8 cellular contexts compared by ENCODE assay signal in the genomic region with DNA sequence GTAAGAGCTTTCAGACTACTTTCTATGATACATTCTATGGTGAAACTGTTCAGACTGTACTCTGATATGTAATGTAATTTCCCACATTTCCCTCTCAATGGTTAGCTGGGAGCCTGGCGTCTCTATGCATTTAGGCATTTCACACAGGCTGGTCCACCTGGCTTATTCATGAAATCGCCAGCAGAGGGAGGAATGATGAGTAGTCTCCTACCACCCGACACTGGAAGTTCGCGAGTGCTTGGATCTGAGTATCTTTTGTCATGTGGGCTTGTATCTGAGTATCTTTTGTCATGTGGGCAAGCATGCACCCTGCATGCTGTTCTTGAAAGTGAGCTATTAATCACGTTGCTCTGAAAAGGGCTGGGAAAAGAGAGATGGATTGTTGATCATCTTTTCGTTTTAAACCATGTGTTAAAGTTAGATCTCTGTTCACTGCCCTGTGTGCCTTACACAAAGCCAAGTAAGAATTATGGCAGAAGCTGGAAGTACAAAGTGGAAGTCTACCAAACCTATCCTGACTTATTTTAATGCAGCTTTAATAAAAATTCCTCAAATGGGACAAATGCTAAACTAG.
A peak's percentile ranks its signal among the peaks of the same experiment; 100 is the strongest.
DNase-seq lines count a peak whose midpoint lies in the region; ATAC-seq and TF ChIP-seq lines count a peak whose summit lies in the region.

No MANE protein-coding gene starts in this region.

- TF ChIP-seq CTCF in cardiac muscle cell (IDR thresholded peaks at IDR 0.05; ENCODE audit: low read depth, low read length): peak; percentile 52

- intact Hi-C loops in Right ventricle myocardium inferior (cut with DNase I): loop anchor here (10.0 kb wide), 2 partner anchors 128 to 192 kb away; no protein-coding TSS in a partner anchor

- no peaks in the 10 kb centered on the region for H3K9me3 ChIP-seq in cardiac muscle cell (ENCODE audit: low read depth)

- no peaks in the 10 kb centered on the region for H3K36me3 ChIP-seq in cardiac muscle cell

- no peak overlapping the region for H3K27ac ChIP-seq in cardiac muscle cell

- peaks cover 13% of the 10 kb centered on the region for H3K27me3 ChIP-seq in cardiac muscle cell

- no peaks in the 10 kb centered on the region for H3K9me3 Mint-ChIP-seq in activated CD8-positive, alpha-beta memory T cell treated with anti-CD3 and anti-CD28 coated beads, Interleukin-2, amount 10 ng/mL, durations not matched to agents 7 days and 5 days (ENCODE audit: low read depth)

- no peak overlapping the region for H3K4me3 ChIP-seq in cardiac muscle cell

- H3K4me1 Mint-ChIP-seq in activated CD8-positive, alpha-beta memory T cell treated with anti-CD3 and anti-CD28 coated beads, Interleukin-2, amount 10 ng/mL, durations not matched to agents 7 days and 5 days: no peaks in the 10 kb centered on the region

- H3K27ac Mint-ChIP-seq in activated CD8-positive, alpha-beta memory T cell treated with anti-CD3 and anti-CD28 coated beads, Interleukin-2, amount 10 ng/mL, durations not matched to agents 7 days and 5 days: no peak overlapping the region

- DNase-seq in cardiac muscle cell (ENCODE audit: low read depth in 1 of 2, low spot score in 1 of 2) (peak; percentile 52 to 68), Right ventricle myocardium inferior (ENCODE audit: missing footprints) (no peak), NCI-H146 treated with DMSO at 0.1 percent for 48 hours (lab: John Stamatoyannopoulos, UW; ENCODE audit: unreplicated experiment) (peak; percentile 15), cerebellar cortex (ENCODE audit: low spot score) (peak; percentile 19), mucosa of gallbladder (ENCODE audit: low spot score) (peak; percentile 48)
- DNase-seq in activated CD8-positive, alpha-beta memory T cell treated with anti-CD3 and anti-CD28 coated beads, Interleukin-2, amount 10 ng/mL, durations not matched to agents 7 days and 5 days: no peak

- no peaks in the 10 kb centered on the region for H3K36me3 Mint-ChIP-seq in activated CD8-positive, alpha-beta memory T cell treated with anti-CD3 and anti-CD28 coated beads, Interleukin-2, amount 10 ng/mL, durations not matched to agents 7 days and 5 days

- peaks cover 13% of the 10 kb centered on the region for H3K27me3 Mint-ChIP-seq in activated CD8-positive, alpha-beta memory T cell treated with anti-CD3 and anti-CD28 coated beads, Interleukin-2, amount 10 ng/mL, durations not matched to agents 7 days and 5 days

- CTCF ChIA-PET in activated CD8-positive, alpha-beta memory T cell treated with anti-CD3 and anti-CD28 coated beads, Interleukin-2, amount 10 ng/mL, durations not matched to agents 7 days and 5 days (lab: Charles Lee): interaction anchor here (1.5 to 1.9 kb wide), 2 partner anchors 12 to 19 kb away, joined by 6 to 8 read pairs; no protein-coding TSS in a partner anchor

- no peaks in the 10 kb centered on the region for H3K4me1 ChIP-seq in cardiac muscle cell (ENCODE audit: low read depth)

- H3K4me3 Mint-ChIP-seq in activated CD8-positive, alpha-beta memory T cell treated with anti-CD3 and anti-CD28 coated beads, Interleukin-2, amount 10 ng/mL, durations not matched to agents 7 days and 5 days: no peak overlapping the region

- ATAC-seq in Right ventricle myocardium inferior: no peak
- ATAC-seq in GM21423 (IDR thresholded peaks at IDR 0.05; ENCODE audit: unreplicated experiment): no peak
- no peak for ATAC-seq in activated CD8-positive, alpha-beta memory T cell treated with anti-CD3 and anti-CD28 coated beads, Interleukin-2, amount 10 ng/mL, durations not matched to agents 7 days and 5 days
- ATAC-seq in HG03095 (IDR thresholded peaks at IDR 0.05; ENCODE audit: unreplicated experiment): no peak

Comparison
In these comparisons a context has a peak if more than half of its experiments do, and no peak if none do; other contexts are left out.
1. DNase-seq: peak in cardiac muscle cell (2 of 2), NCI-H146 treated with DMSO at 0.1 percent for 48 hours (single experiment), cerebellar cortex (single experiment) and mucosa of gallbladder (single experiment); none in Right ventricle myocardium inferior (single experiment) and activated CD8-positive, alpha-beta memory T cell treated with anti-CD3 and anti-CD28 coated beads, Interleukin-2, amount 10 ng/mL, durations not matched to agents 7 days and 5 days (single experiment).